In the genomic region with DNA sequence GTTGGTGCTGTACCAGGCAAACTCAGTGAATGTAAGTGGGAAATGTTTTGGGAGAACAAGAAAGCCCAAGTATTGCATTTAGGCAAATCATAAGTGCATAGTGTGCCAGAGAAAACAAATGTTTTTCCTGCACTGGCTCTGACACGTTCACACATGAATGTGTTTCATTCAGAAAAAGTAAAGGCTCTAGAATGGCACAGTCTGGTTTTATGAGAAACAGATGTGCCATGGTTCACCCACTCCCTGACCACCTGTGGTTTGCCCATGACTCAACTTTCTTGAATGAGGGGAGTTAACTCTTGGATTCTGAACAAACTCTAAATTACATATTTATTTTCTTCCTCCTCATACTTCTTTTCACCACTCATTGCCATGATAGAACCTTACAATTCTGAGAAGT, we compare ENCODE assay signal across 9 cellular contexts.
A peak's percentile ranks its signal among the peaks of the same experiment; 100 is the strongest.
DNase-seq lines count a peak whose midpoint lies in the region; ATAC-seq and TF ChIP-seq lines count a peak whose summit lies in the region.
"Had no signal": no experiment of that assay in that cellular context is flagged by ENCODE, and none has a peak within 500 bp of the region (broad histone marks: within the 10 kb centered on the region; RNA-seq: fewer than 3 reads in every experiment).

No MANE protein-coding gene starts in this region.

- WGBS in testis, 2 donors, result 27 to 43% methylated on average over 1 of the region's 1 CpG
- WGBS in gastroesophageal sphincter (ENCODE audit: low coverage in 1 of 2), 2 donors, result 31 to 57% methylated on average over 1 of the region's 1 CpG

- H3K27me3 ChIP-seq in testis (no peaks in the 10 kb centered on the region), gastroesophageal sphincter (no peaks in the 10 kb centered on the region)

- TF ChIP-seq EP300 in gastroesophageal sphincter (IDR thresholded peaks at IDR 0.05), result no peak

- H3K4me1 ChIP-seq in testis (no peaks in the 10 kb centered on the region), gastroesophageal sphincter (no peaks in the 10 kb centered on the region)

- TF ChIP-seq POLR2A in testis (IDR thresholded peaks at IDR 0.05) (no peak), gastroesophageal sphincter (IDR thresholded peaks at IDR 0.05) (no peak)

- H3K27ac ChIP-seq in testis (no peak overlapping the region), gastroesophageal sphincter (no peak overlapping the region)
- H3K27ac ChIP-seq: C4-2B had no signal

- H3K36me3 ChIP-seq in testis (ENCODE audit: low read depth, missing control alignments) (no peaks in the 10 kb centered on the region), gastroesophageal sphincter (no peaks in the 10 kb centered on the region)

- ATAC-seq in HG03558 (IDR thresholded peaks at IDR 0.05; ENCODE audit: extremely low read depth, unreplicated experiment) (peak; percentile 60), gastroesophageal sphincter (no peak)

- TF ChIP-seq CTCF in astrocyte of the spinal cord (IDR thresholded peaks at IDR 0.05; ENCODE audit: low read depth, low read length) (no peak), testis (IDR thresholded peaks at IDR 0.05) (no peak), gastroesophageal sphincter (IDR thresholded peaks at IDR 0.05) (no peak)

- peak; percentile 53 for DNase-seq in activated CD8-positive, alpha-beta memory T cell treated with anti-CD3 and anti-CD28 coated beads, Interleukin-2, amount 50 U/mL, for 48 hours
- DNase-seq in activated CD8-positive, alpha-beta memory T cell treated with anti-CD3 and anti-CD28 coated beads for 24 hours, result no peak
- peak; percentile 94 for DNase-seq in astrocyte of the spinal cord (ENCODE audit: low read depth, low spot score)
- DNase-seq in stimulated activated CD8-positive, alpha-beta memory T cell treated with anti-CD3 and anti-CD28 coated beads, Interleukin-4, amount 100 ng/mL, for 24 hours (ENCODE audit: low read depth), result peak; percentile 4
- no peak for DNase-seq in testis
- no peak for DNase-seq in NCI-H2029 treated with DMSO at 0.1 percent for 48 hours (lab: John Stamatoyannopoulos, UW)

- intact Hi-C loops in testis (cut with DNase I; ENCODE audit: low total_unique reads), result no loop called here

- H3K4me3 ChIP-seq in astrocyte of the spinal cord (ENCODE audit: low read depth, low read length) (no peak overlapping the region), testis (no peak overlapping the region), gastroesophageal sphincter (no peak overlapping the region)

- in situ Hi-C loops in astrocyte of the spinal cord (cut with HindIII; ENCODE audit: low sequenced_read_pairs), result no loop called here

- H3K9me3 ChIP-seq in testis, result no peaks in the 10 kb centered on the region
- H3K9me3 ChIP-seq in gastroesophageal sphincter, result no peaks in the 10 kb centered on the region

Comparison
In these comparisons a context has a peak if more than half of its experiments do, and no peak if none do; other contexts are left out.
1. DNase-seq: peak in activated CD8-positive, alpha-beta memory T cell treated with anti-CD3 and anti-CD28 coated beads, Interleukin-2, amount 50 U/mL, for 48 hours (single experiment), astrocyte of the spinal cord (single experiment) and stimulated activated CD8-positive, alpha-beta memory T cell treated with anti-CD3 and anti-CD28 coated beads, Interleukin-4, amount 100 ng/mL, for 24 hours (single experiment); none in activated CD8-positive, alpha-beta memory T cell treated with anti-CD3 and anti-CD28 coated beads for 24 hours (single experiment), testis (single experiment) and NCI-H2029 treated with DMSO at 0.1 percent for 48 hours (single experiment).